In genomic region chr17:34578656-34579016, GRCh38 we compare ENCODE assay signal across 8 cellular contexts. TPM values are rescaled to one million over a fixed set of nuclear protein-coding genes. Genes with fewer than 3 reads are reported as not detected.
DNase-seq lines count a peak whose midpoint lies in the region; ATAC-seq and TF ChIP-seq lines count a peak whose summit lies in the region.
"Had no signal": no experiment of that assay in that cellular context is flagged by ENCODE, and none has a peak within 500 bp of the region (broad histone marks: within the 10 kb centered on the region; RNA-seq: fewer than 3 reads in every experiment).

No MANE protein-coding gene starts in this region.

- H3K4me2 ChIP-seq in skeletal muscle satellite cell (ENCODE audit: low read length): peak overlapping the region; percentile 80

- H3K4me1 ChIP-seq in iPS-18a (ENCODE audit: control insufficient read depth, low read depth, low read length) (peaks cover 16% of the 10 kb centered on the region), skeletal muscle satellite cell (ENCODE audit: control insufficient read depth, insufficient read depth, low read length) (peaks cover 15% of the 10 kb centered on the region), prostate gland (replicated peaks) (peaks cover 22% of the 10 kb centered on the region)

- peaks cover 95% of the 10 kb centered on the region for H3K27me3 ChIP-seq in iPS-18a (ENCODE audit: control insufficient read depth, insufficient read depth, low read length)
- peaks cover 67% of the 10 kb centered on the region for H3K27me3 ChIP-seq in skeletal muscle satellite cell (ENCODE audit: control insufficient read depth, insufficient read depth, low read length)
- peaks cover 29% of the 10 kb centered on the region for H3K27me3 ChIP-seq in prostate gland (replicated peaks; ENCODE audit: insufficient read depth)

- no peak for TF ChIP-seq POLR2A in prostate gland (IDR thresholded peaks at IDR 0.05)

- no peak overlapping the region for H3K9ac ChIP-seq in iPS-18a (ENCODE audit: low read length)
- H3K9ac ChIP-seq in skeletal muscle satellite cell (ENCODE audit: low read depth, low read length): no peak overlapping the region

- ATAC-seq in HG02840 (IDR thresholded peaks at IDR 0.05; ENCODE audit: low FRiP score, unreplicated experiment): no peak
- ATAC-seq in GM21786 (IDR thresholded peaks at IDR 0.05; ENCODE audit: unreplicated experiment): no peak

- H3K36me3 ChIP-seq in iPS-18a (ENCODE audit: control insufficient read depth, low read depth, low read length): no peaks in the 10 kb centered on the region
- H3K36me3 ChIP-seq in skeletal muscle satellite cell (ENCODE audit: insufficient read depth, low read length): no peaks in the 10 kb centered on the region
- H3K36me3 ChIP-seq in prostate gland: no peaks in the 10 kb centered on the region
- H3K36me3 ChIP-seq: gastroesophageal sphincter had no signal

- TF ChIP-seq CTCF in prostate gland (IDR thresholded peaks at IDR 0.05): no peak

- peak overlapping the region; percentile 66 for H3K4me3 ChIP-seq in iPS-18a (ENCODE audit: low read length)
- no peak overlapping the region for H3K4me3 ChIP-seq in skeletal muscle satellite cell (ENCODE audit: low read length)
- peak overlapping the region in 1 of 2 donors; percentile 44 for H3K4me3 ChIP-seq in prostate gland

- H3K27ac ChIP-seq in iPS-18a (ENCODE audit: low read length): no peak overlapping the region
- no peak overlapping the region for H3K27ac ChIP-seq in prostate gland

- 10% methylated on average over 11 of the region's 11 CpGs for WGBS in prostate gland

- intact Hi-C loops in prostate gland (cut with DNase I): no loop called here

- DNase-seq in G401 (ENCODE audit: low spot score) (peak; percentile 29), NCI-H69 (lab: John Stamatoyannopoulos, UW) (peak; percentile 61), prostate gland (ENCODE audit: low spot score) (no peak)

- in situ Hi-C loops in G401 (cut with HindIII; ENCODE audit: low sequenced_read_pairs): no loop called here

- H3K9me3 ChIP-seq in iPS-18a (ENCODE audit: control insufficient read depth, low read depth, low read length) (no peaks in the 10 kb centered on the region), skeletal muscle satellite cell (replicated peaks; ENCODE audit: low read length) (no peaks in the 10 kb centered on the region), prostate gland (no peaks in the 10 kb centered on the region)

RNA-seq across cellular contexts. Expression of gene TMEM132E, which starts 0.7 kb away (rescaled TPM):
- not detected in 2 replicates for total RNA-seq in G401 (2014; rRNA removed; shearing (Covaris generic))
- total RNA-seq in skeletal muscle satellite cell (2012; rRNA removed): not detected in 2 replicates
- total RNA-seq in prostate gland: 1 to 10 TPM in 1 of 2 donors, not detected in 1; 1.0 TPM
